In genomic region chr7:5143106-5143505, GRCh38 we compare ENCODE assay signal across 16 cellular contexts. TPM values are rescaled to one million over a fixed set of nuclear protein-coding genes. Genes with fewer than 3 reads are reported as not detected.
DNase-seq lines count a peak whose midpoint lies in the region; ATAC-seq and TF ChIP-seq lines count a peak whose summit lies in the region.
"Had no signal": no experiment of that assay in that cellular context is flagged by ENCODE, and none has a peak within 500 bp of the region (broad histone marks: within the 10 kb centered on the region; RNA-seq: fewer than 3 reads in every experiment).

No MANE protein-coding gene starts in this region.

- H3K9me2 ChIP-seq in PC-3 (replicated peaks; ENCODE audit: low read length), result no peaks in the 10 kb centered on the region

- CTCF ChIA-PET in activated CD8-positive, alpha-beta memory T cell treated with anti-CD3 and anti-CD28 coated beads, Interleukin-2, amount 10 ng/mL, durations not matched to agents 7 days and 5 days (lab: Charles Lee), result no interaction called here
- CTCF ChIA-PET in A673 (lab: Charles Lee) (no interaction called here), PC-3 (lab: Charles Lee) (no interaction called here)

- TF ChIP-seq POLR2A in erythroblast (IDR thresholded peaks at IDR 0.05; ENCODE audit: low read length), result no peak

- H3K27ac Mint-ChIP-seq in activated CD8-positive, alpha-beta memory T cell treated with anti-CD3 and anti-CD28 coated beads, Interleukin-2, amount 10 ng/mL, durations not matched to agents 7 days and 5 days, result peak overlapping the region; percentile 30
- H3K27ac Mint-ChIP-seq in central memory CD8-positive, alpha-beta T cell (ENCODE audit: low read depth), result peak overlapping the region; percentile 96

- H3K27me3 Mint-ChIP-seq in activated CD8-positive, alpha-beta memory T cell treated with anti-CD3 and anti-CD28 coated beads, Interleukin-2, amount 10 ng/mL, durations not matched to agents 7 days and 5 days, result peaks cover 7% of the 10 kb centered on the region
- no peaks in the 10 kb centered on the region for H3K27me3 Mint-ChIP-seq in central memory CD8-positive, alpha-beta T cell

- H3K27me3 ChIP-seq in A673 (replicated peaks; ENCODE audit: insufficient read depth, low read depth, low read length, poor library complexity) (no peaks in the 10 kb centered on the region), PC-3 (ENCODE audit: low read length) (no peaks in the 10 kb centered on the region)
- H3K27me3 ChIP-seq: upper lobe of left lung had no signal

- BruUV-seq in A673 (replicated peaks; lab: Mats Ljungman, UMichigan) (no TSS peak), PC-3 (replicated peaks; lab: Mats Ljungman, UMichigan) (no TSS peak)

- H2AFZ ChIP-seq in PC-3 (ENCODE audit: low read length), result no peak overlapping the region
- H2AFZ ChIP-seq: GM23248, PC-9 had no signal

- H3K79me2 ChIP-seq in PC-3 (ENCODE audit: low read length), result no peaks in the 10 kb centered on the region

- H3K4me3 Mint-ChIP-seq in activated CD8-positive, alpha-beta memory T cell treated with anti-CD3 and anti-CD28 coated beads, Interleukin-2, amount 10 ng/mL, durations not matched to agents 7 days and 5 days, result peak overlapping the region; percentile 41
- peak overlapping the region; percentile 89 for H3K4me3 Mint-ChIP-seq in central memory CD8-positive, alpha-beta T cell

- H3K36me3 Mint-ChIP-seq in activated CD8-positive, alpha-beta memory T cell treated with anti-CD3 and anti-CD28 coated beads, Interleukin-2, amount 10 ng/mL, durations not matched to agents 7 days and 5 days, result no peaks in the 10 kb centered on the region
- H3K36me3 Mint-ChIP-seq in central memory CD8-positive, alpha-beta T cell (ENCODE audit: insufficient read depth), result peaks cover 15% of the 10 kb centered on the region

- ATAC-seq in activated CD8-positive, alpha-beta memory T cell treated with anti-CD3 and anti-CD28 coated beads, Interleukin-2, amount 10 ng/mL, durations not matched to agents 7 days and 5 days, result peak; percentile 18
- peak; percentile 64 for ATAC-seq in central memory CD8-positive, alpha-beta T cell (replicated peaks; ENCODE audit: extremely low read depth, poor library complexity, severe bottlenecking)
- ATAC-seq in PC-3, result no peak

- H3K4me3 ChIP-seq in A673 (ENCODE audit: low read depth, low read length, poor library complexity, severe bottlenecking) (no peak overlapping the region), PC-3 (ENCODE audit: low read length) (no peak overlapping the region)
- H3K4me3 ChIP-seq: GM23248, PC-9, upper lobe of left lung had no signal

- no peak overlapping the region for H3K9ac ChIP-seq in PC-3 (ENCODE audit: low read length)
- H3K9ac ChIP-seq: GM23248 had no signal

- H3K27ac ChIP-seq in A673 (ENCODE audit: low read depth, low read length, poor library complexity, severe bottlenecking), result no peak overlapping the region
- no peak overlapping the region for H3K27ac ChIP-seq in PC-3 (ENCODE audit: low read length)
- H3K27ac ChIP-seq: GM23248, PC-9, upper lobe of left lung had no signal

- H3K4me1 Mint-ChIP-seq in activated CD8-positive, alpha-beta memory T cell treated with anti-CD3 and anti-CD28 coated beads, Interleukin-2, amount 10 ng/mL, durations not matched to agents 7 days and 5 days, result peaks cover 13% of the 10 kb centered on the region
- H3K4me1 Mint-ChIP-seq in central memory CD8-positive, alpha-beta T cell, result peaks cover 20% of the 10 kb centered on the region

- no peaks in the 10 kb centered on the region for H4K20me1 ChIP-seq in PC-3 (ENCODE audit: low read length)

- no peaks in the 10 kb centered on the region for H3F3A ChIP-seq in PC-3 (ENCODE audit: low read length, unreplicated experiment)

- H3K36me3 ChIP-seq in A673 (ENCODE audit: insufficient read depth, low read length, poor library complexity, severe bottlenecking), result no peaks in the 10 kb centered on the region
- H3K36me3 ChIP-seq in PC-3 (ENCODE audit: low read depth, low read length), result no peaks in the 10 kb centered on the region
- H3K36me3 ChIP-seq: upper lobe of left lung had no signal

- no peaks in the 10 kb centered on the region for H3K9me3 Mint-ChIP-seq in activated CD8-positive, alpha-beta memory T cell treated with anti-CD3 and anti-CD28 coated beads, Interleukin-2, amount 10 ng/mL, durations not matched to agents 7 days and 5 days (ENCODE audit: low read depth)
- H3K9me3 Mint-ChIP-seq in central memory CD8-positive, alpha-beta T cell, result no peaks in the 10 kb centered on the region

- DNase-seq in activated gamma-delta T cell treated with Interleukin-2 at 50 U/mL for 16 hours (peak; percentile 41), activated gamma-delta T cell (lab: John Stamatoyannopoulos, UW) (no peak), erythroblast (lab: John Stamatoyannopoulos, UW) (no peak), A673 (ENCODE audit: low spot score) (no peak), PC-3 (no peak)
- DNase-seq in activated CD8-positive, alpha-beta memory T cell treated with anti-CD3 and anti-CD28 coated beads, Interleukin-2, amount 10 ng/mL, durations not matched to agents 7 days and 5 days, result peak; percentile 47
- peak; percentile 25 to 72 for DNase-seq in central memory CD8-positive, alpha-beta T cell (ENCODE audit: low spot score in 2 of 2)
- DNase-seq in stimulated activated CD8-positive, alpha-beta memory T cell treated with anti-CD3 and anti-CD28 coated beads, Interleukin-4, amount 100 ng/mL, for 48 hours, result peak; percentile 47
- DNase-seq: ACHN, cortex of kidney, DMS153, GM23248, NCI-H345, PC-9, right cardiac atrium, upper lobe of left lung had no signal

- H3K4me2 ChIP-seq in PC-3 (ENCODE audit: low read length), result no peak overlapping the region
- H3K4me2 ChIP-seq: PC-9 had no signal

- intact Hi-C loops in A673 (cut with micrococcal nuclease; ENCODE audit: unreplicated experiment), result no loop called here
- intact Hi-C loops in PC-3 (cut with micrococcal nuclease), result no loop called here

- H3K9me3 ChIP-seq in A673 (ENCODE audit: low read depth, low read length, poor library complexity, severe bottlenecking) (no peaks in the 10 kb centered on the region), PC-3 (ENCODE audit: low read length) (no peaks in the 10 kb centered on the region)
- H3K9me3 ChIP-seq: upper lobe of left lung had no signal

- H3K4me1 ChIP-seq in A673 (ENCODE audit: insufficient read depth, low read length, poor library complexity, severe bottlenecking) (no peaks in the 10 kb centered on the region), PC-3 (ENCODE audit: insufficient read depth, low read length) (no peaks in the 10 kb centered on the region)
- H3K4me1 ChIP-seq: upper lobe of left lung had no signal

- no peak for TF ChIP-seq CTCF in A673 (conservative IDR thresholded peaks at IDR 0.05; ENCODE audit: low read depth, low read length)
- TF ChIP-seq CTCF in PC-3 (conservative IDR thresholded peaks at IDR 0.05; ENCODE audit: low read depth, low read length), result no peak

- POLR2A ChIA-PET in A673 (lab: Charles Lee; ENCODE audit: low non-redundant PET) (no interaction called here), PC-3 (lab: Charles Lee; ENCODE audit: unreplicated experiment) (no interaction called here)

RNA-seq across cellular contexts. Expression of gene WIPI2, which starts 46.9 kb away (rescaled TPM):
- total RNA-seq in activated CD8-positive, alpha-beta memory T cell treated with anti-CD3 and anti-CD28 coated beads, Interleukin-2, amount 10 ng/mL, durations not matched to agents 7 days and 5 days, result 10 to 100 TPM; 44.0 to 49.7 TPM
- total RNA-seq in A673 (2021) (51.7 and 57.8 TPM in 2 replicates), PC-3 (2014; rRNA removed) (51.5 and 59.3 TPM in 2 replicates)

Comparison
In these comparisons a context has a peak if more than half of its experiments do, and no peak if none do; other contexts are left out.
1. DNase-seq: peak in activated gamma-delta T cell treated with Interleukin-2 at 50 U/mL for 16 hours (single experiment), activated CD8-positive, alpha-beta memory T cell treated with anti-CD3 and anti-CD28 coated beads, Interleukin-2, amount 10 ng/mL, durations not matched to agents 7 days and 5 days (single experiment), central memory CD8-positive, alpha-beta T cell (2 of 2) and stimulated activated CD8-positive, alpha-beta memory T cell treated with anti-CD3 and anti-CD28 coated beads, Interleukin-4, amount 100 ng/mL, for 48 hours (single experiment); none in activated gamma-delta T cell (single experiment), erythroblast (0 of 2), A673 (single experiment) and PC-3 (single experiment).